20 cellular contexts compared by ENCODE assay signal in the genomic region with DNA sequence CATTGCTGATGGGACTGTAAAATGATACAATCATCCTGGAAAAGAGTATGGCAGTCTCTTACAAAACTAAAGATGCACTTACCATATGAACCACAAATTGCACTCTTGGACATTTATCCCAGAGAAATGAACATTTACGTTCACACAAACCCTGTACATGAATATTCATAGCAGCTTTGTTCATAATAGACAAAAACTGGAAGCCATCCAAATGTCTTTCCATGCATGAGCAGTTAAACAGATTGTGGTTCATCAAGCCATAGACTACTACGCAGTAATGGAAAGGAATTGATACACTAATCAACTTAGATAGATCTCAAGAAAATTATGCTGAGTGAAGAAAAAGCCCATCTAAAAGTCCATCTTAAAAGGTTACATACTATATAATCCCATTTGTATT.
DNase-seq lines count a peak whose midpoint lies in the region; ATAC-seq lines count a peak whose summit lies in the region.
"Had no signal": no experiment of that assay in that cellular context is flagged by ENCODE, and none has a peak within 500 bp of the region (broad histone marks: within the 10 kb centered on the region; RNA-seq: fewer than 3 reads in every experiment).

No MANE protein-coding gene starts in this region.

- peak overlapping the region in 2 of 3 donors; percentile 42 to 77 for H3K27ac Mint-ChIP-seq in CD4-positive, CD25-positive, alpha-beta regulatory T cell
- peak overlapping the region; percentile 45 for H3K27ac Mint-ChIP-seq in memory B cell

- H3K27me3 Mint-ChIP-seq in CD4-positive, CD25-positive, alpha-beta regulatory T cell: no peaks in the 10 kb centered on the region
- no peaks in the 10 kb centered on the region for H3K27me3 Mint-ChIP-seq in memory B cell

- no peak overlapping the region for H3K4me3 Mint-ChIP-seq in CD4-positive, CD25-positive, alpha-beta regulatory T cell
- H3K4me3 Mint-ChIP-seq in memory B cell: no peak overlapping the region

- peaks cover 11% of the 10 kb centered on the region for H3K4me1 ChIP-seq in CD4-positive, CD25-positive, alpha-beta regulatory T cell (ENCODE audit: control insufficient read depth, insufficient read depth, low read length, poor library complexity, severe bottlenecking)
- H3K4me1 ChIP-seq: Caco-2 had no signal

- no peaks in the 10 kb centered on the region for H3K36me3 Mint-ChIP-seq in CD4-positive, CD25-positive, alpha-beta regulatory T cell
- peaks cover 2% of the 10 kb centered on the region for H3K36me3 Mint-ChIP-seq in memory B cell

- H3K4me1 Mint-ChIP-seq in CD4-positive, CD25-positive, alpha-beta regulatory T cell: peaks cover 20 to 51% (median 39%) of the 10 kb centered on the region in 4 donors
- H3K4me1 Mint-ChIP-seq in memory B cell: peaks cover 21% of the 10 kb centered on the region

- H3K36me3 ChIP-seq in CD4-positive, CD25-positive, alpha-beta regulatory T cell (ENCODE audit: control insufficient read depth, insufficient read depth, low read length): no peaks in the 10 kb centered on the region

- no peak for ATAC-seq in CD4-positive, CD25-positive, alpha-beta regulatory T cell (ENCODE audit: low read depth in 2 of 2)
- no peak for ATAC-seq in memory B cell (ENCODE audit: low read depth)
- ATAC-seq in GM21786 (IDR thresholded peaks at IDR 0.05; ENCODE audit: unreplicated experiment): no peak
- ATAC-seq in GM19455 (IDR thresholded peaks at IDR 0.05; ENCODE audit: unreplicated experiment): no peak
- ATAC-seq: A549 had no signal

- no peaks in the 10 kb centered on the region for H3K27me3 ChIP-seq in CD4-positive, CD25-positive, alpha-beta regulatory T cell (ENCODE audit: control insufficient read depth, insufficient read depth, low read length)

- peaks cover 0 to 10% (median 0%) of the 10 kb centered on the region in 7 donors for H3K9me3 Mint-ChIP-seq in CD4-positive, CD25-positive, alpha-beta regulatory T cell
- no peaks in the 10 kb centered on the region for H3K9me3 Mint-ChIP-seq in memory B cell

- no peaks in the 10 kb centered on the region for H3K9me3 ChIP-seq in CD4-positive, CD25-positive, alpha-beta regulatory T cell (ENCODE audit: control insufficient read depth in 2 of 2, low read length in 2 of 2)
- H3K9me3 ChIP-seq: A549, Caco-2 had no signal

- DNase-seq in NCI-H748 (lab: John Stamatoyannopoulos, UW; ENCODE audit: unreplicated experiment): peak; percentile 19
- DNase-seq in NCI-H748 treated with DMSO at 0.1 percent for 48 hours (lab: John Stamatoyannopoulos, UW): no peak
- no peak for DNase-seq in CD4-positive, CD25-positive, alpha-beta regulatory T cell
- peak; percentile 9 to 80 for DNase-seq in NCI-H446 (lab: John Stamatoyannopoulos, UW)
- no peak for DNase-seq in memory B cell (ENCODE audit: low spot score in 2 of 2)
- DNase-seq in NCI-H2107 (lab: John Stamatoyannopoulos, UW): no peak
- DNase-seq: Caco-2, DMS79, GOT3, NCI-H1048, NCI-H187 treated with DMSO at 0.1 percent for 48 hours, NCI-H2227 treated with DMSO at 0.1 percent for 48 hours, NCI-H526, RPMI8226, SIG-M5, T-helper 2 cell had no signal

- H3K27ac ChIP-seq in CD4-positive, CD25-positive, alpha-beta regulatory T cell (ENCODE audit: insufficient read depth, low read length, poor library complexity, severe bottlenecking): no peak overlapping the region
- H3K27ac ChIP-seq: A549, KMS-11 had no signal

- no peak overlapping the region for H3K4me3 ChIP-seq in CD4-positive, CD25-positive, alpha-beta regulatory T cell (ENCODE audit: low read depth, low read length)
- H3K4me3 ChIP-seq: A549 had no signal

Comparison
In these comparisons a context has a peak if more than half of its experiments do, and no peak if none do; other contexts are left out.
1. DNase-seq: peak in NCI-H748 (single experiment) and NCI-H446 (2 of 2); none in NCI-H748 treated with DMSO at 0.1 percent for 48 hours (single experiment), CD4-positive, CD25-positive, alpha-beta regulatory T cell (0 of 3), memory B cell (0 of 2) and NCI-H2107 (single experiment).